Comparison of ENCODE assay signal across 17 cellular contexts in genomic region chr10:11446895-11447294, GRCh38.
DNase-seq lines count a peak whose midpoint lies in the region; ATAC-seq, FAIRE-seq and TF ChIP-seq lines count a peak whose summit lies in the region.
"Had no signal": no experiment of that assay in that cellular context is flagged by ENCODE, and none has a peak within 500 bp of the region (broad histone marks: within the 10 kb centered on the region; RNA-seq: fewer than 3 reads in every experiment).

No MANE protein-coding gene starts in this region.

- no peaks in the 10 kb centered on the region for H3K23me2 ChIP-seq in H1 (ENCODE audit: low read depth, low read length)

- DNase-seq in cardiac septum (ENCODE audit: low spot score) (peak; percentile 58), heart left ventricle (no peak), OCI-LY7 (ENCODE audit: low spot score) (no peak), H1 (ENCODE audit: low read depth in 1 of 2, low spot score in 2 of 2) (no peak), NCI-H128 (lab: John Stamatoyannopoulos, UW; ENCODE audit: unreplicated experiment) (no peak)
- no peak for DNase-seq in stimulated activated naive CD8-positive, alpha-beta T cell treated with anti-CD3 and anti-CD28 coated beads, Interleukin-15, Interleukin-2, amounts not matched to agents 100 U/mL and 50 U/mL, for 24 hours
- DNase-seq: 8988T; AML-193; Caco-2; CD8-positive, alpha-beta memory T cell; DMS53 had no signal

- no peak overlapping the region for H3K56ac ChIP-seq in H1 (replicated peaks; ENCODE audit: insufficient read length, low read depth, low read length)

- no peaks in the 10 kb centered on the region for H4K20me1 ChIP-seq in OCI-LY7 (ENCODE audit: insufficient read depth, low read length)
- H4K20me1 ChIP-seq in H1 (replicated peaks in 1 of 2; ENCODE audit: control insufficient read depth in 1 of 2, insufficient read depth in 2 of 2, low read length in 2 of 2) = no peaks in the 10 kb centered on the region
- H4K20me1 ChIP-seq: BLaER1 had no signal

- H3K18ac ChIP-seq in H1 (ENCODE audit: extremely low read depth, low read length) = no peak overlapping the region; the same call in 1 of the 2 replicates

- peaks cover 0 to 25% (median 0%) of the 10 kb centered on the region in 9 donors for H3K27me3 ChIP-seq in heart left ventricle
- H3K27me3 ChIP-seq in H1 (replicated peaks in 1 of 4; ENCODE audit: control insufficient read depth in 3 of 4, extremely low read depth in 1 of 4, insufficient read depth in 3 of 4, low read length in 3 of 4) = 0 out of 7 replicates have a peak, but pooled peaks cover 0 to 2% (median 0%) of the 10 kb centered on the region in 4 experiments
- H3K27me3 ChIP-seq: BLaER1 had no signal

- 85 to 95% (median 93%) methylated on average over 5 of the region's 5 CpGs for WGBS in heart left ventricle, 4 donors
- WGBS in H1 (ENCODE audit: extremely low coverage in 1 of 2, insufficient coverage in 1 of 2, insufficient read length in 1 of 2, insufficient replicate concordance in 2 of 2, low coverage in 1 of 2, low lambda C conversion rate in 2 of 2, missing lambda C conversion rate in 1 of 2), 2 experiments = 88% methylated on average over 5 of the region's 5 CpGs; no CpG with 5 or more reads in 1 of the 2 experiments

- TF ChIP-seq CTCF in heart left ventricle (IDR thresholded peaks at IDR 0.05) (no peak), OCI-LY7 (conservative IDR thresholded peaks at IDR 0.05; ENCODE audit: low read length) (no peak), H1 (IDR thresholded peaks at IDR 0.05; ENCODE audit: control extremely low read depth in 1 of 3, insufficient read depth in 1 of 3, low read depth in 1 of 3, low read length in 3 of 3) (no peak)

- H3K27ac ChIP-seq in heart left ventricle (no peak overlapping the region), OCI-LY7 (ENCODE audit: low read depth, low read length, poor library complexity, severe bottlenecking) (no peak overlapping the region), H1 (ENCODE audit: low read depth, low read length) (no peak overlapping the region)
- H3K27ac ChIP-seq: BLaER1, HL-60 had no signal

- no peaks in the 10 kb centered on the region for H3K79me1 ChIP-seq in H1 (ENCODE audit: low read depth, low read length)

- POLR2A ChIA-PET in OCI-LY7 (lab: Charles Lee) (interaction anchor here (0.8 to 2.2 kb wide), 4 partner anchors 10 to 50 kb away, joined by 3 to 9 read pairs (median 6); no protein-coding TSS in a partner anchor), H1 (lab: Charles Lee; ENCODE audit: partially characterized antibody) (no interaction called here)

- TF ChIP-seq RAD21 in H1 (IDR thresholded peaks at IDR 0.05 in 1 of 2, conservative IDR thresholded peaks at IDR 0.05 in 1 of 2; ENCODE audit: low read depth in 2 of 2, low read length in 2 of 2) = no peak

- H2BK12ac ChIP-seq in H1 (ENCODE audit: low read depth, low read length) = peak overlapping the region; percentile 43; the same call in 1 of the 2 replicates

- no peaks in the 10 kb centered on the region for H3K9me3 ChIP-seq in heart left ventricle
- H3K9me3 ChIP-seq in OCI-LY7 (ENCODE audit: low read length) = no peaks in the 10 kb centered on the region
- H3K9me3 ChIP-seq in H1 (ENCODE audit: insufficient read depth in 2 of 2, low read depth in 1 of 2, low read length in 1 of 2) = no peaks in the 10 kb centered on the region
- H3K9me3 ChIP-seq: BLaER1, Caco-2, HAP-1 had no signal

- no peak overlapping the region for H2BK5ac ChIP-seq in H1 (ENCODE audit: low read depth, low read length)

- FAIRE-seq in H1 (lab: Jason Lieb, UNC) = no peak
- FAIRE-seq: GM18507 had no signal

- no peak overlapping the region for H2AK5ac ChIP-seq in H1 (ENCODE audit: low read depth, low read length)

- ATAC-seq in heart left ventricle = no peak
- ATAC-seq in stimulated activated naive CD8-positive, alpha-beta T cell treated with anti-CD3 and anti-CD28 coated beads, Interleukin-15, Interleukin-2, amounts not matched to agents 100 U/mL and 50 U/mL, for 24 hours = no peak
- ATAC-seq in GM19324 (IDR thresholded peaks at IDR 0.05; ENCODE audit: low FRiP score, unreplicated experiment) = no peak
- ATAC-seq: GM23338 had no signal

- no peak overlapping the region for H2BK20ac ChIP-seq in H1 (ENCODE audit: low read length)

- H3K79me2 ChIP-seq in OCI-LY7 (ENCODE audit: insufficient read depth, low read depth, low read length) (no peaks in the 10 kb centered on the region), H1 (ENCODE audit: control insufficient read depth in 1 of 2, insufficient read depth in 2 of 2, low read length in 2 of 2) (no peaks in the 10 kb centered on the region)

- H3K36me3 ChIP-seq in heart left ventricle (no peaks in the 10 kb centered on the region), OCI-LY7 (ENCODE audit: insufficient read depth, low read length) (no peaks in the 10 kb centered on the region), H1 (ENCODE audit: control insufficient read depth in 2 of 4, insufficient read depth in 4 of 4, low read length in 3 of 4) (no peaks in the 10 kb centered on the region)
- H3K36me3 ChIP-seq: BLaER1, HAP-1 had no signal

- H3K4me2 ChIP-seq in OCI-LY7 (ENCODE audit: low read length) (peak overlapping the region; percentile 83), H1 (ENCODE audit: insufficient read depth in 1 of 2, low read depth in 2 of 2, low read length in 2 of 2) (no peak overlapping the region)
- H3K4me2 ChIP-seq: BLaER1, GM23338 had no signal

- H2BK15ac ChIP-seq in H1 (ENCODE audit: low read length) = peak overlapping the region; percentile 61; the same call in 1 of the 2 replicates

- BruUV-seq in OCI-LY7 (replicated peaks; lab: Mats Ljungman, UMichigan) = no TSS peak

- intact Hi-C loops in cardiac septum (cut with DNase I) (no loop called here), heart left ventricle (cut with DNase I) (no loop called here), OCI-LY7 (cut with micrococcal nuclease; ENCODE audit: unreplicated experiment) (loop anchor here (5.0 kb wide), 1 partner anchor 230 kb away; no protein-coding TSS in a partner anchor)

- TF ChIP-seq EP300 in H1 (IDR thresholded peaks at IDR 0.05; ENCODE audit: borderline replicate concordance in 1 of 2, low read depth in 2 of 2, low read length in 2 of 2) = no peak

- H4K5ac ChIP-seq in H1 (ENCODE audit: insufficient read length, low read depth, low read length) = no peak overlapping the region

- no peak overlapping the region for H3K14ac ChIP-seq in H1 (ENCODE audit: insufficient read length)

- H3K9me2 ChIP-seq in OCI-LY7 (ENCODE audit: insufficient read depth, low read length) = no peaks in the 10 kb centered on the region

- CTCF ChIA-PET in OCI-LY7 (lab: Charles Lee; ENCODE audit: unreplicated experiment) = no interaction called here
- CTCF ChIA-PET in H1 (lab: Charles Lee; ENCODE audit: partially characterized antibody) = interaction anchor here (1.1 to 2.2 kb wide), 11 partner anchors 10 to 337 kb away, joined by 3 to 9 read pairs (median 4); no protein-coding TSS in a partner anchor

- no peak overlapping the region for H3K4ac ChIP-seq in H1 (replicated peaks; ENCODE audit: insufficient read length, low read depth, low read length)

- no peak overlapping the region for H3K9ac ChIP-seq in H1 (replicated peaks in 1 of 4; ENCODE audit: extremely low read depth in 1 of 4, low read depth in 3 of 4, low read length in 3 of 4)
- H3K9ac ChIP-seq: BLaER1 had no signal

- TF ChIP-seq POLR2A in heart left ventricle (IDR thresholded peaks at IDR 0.05) (no peak), H1 (IDR thresholded peaks at IDR 0.05; ENCODE audit: control extremely low read depth in 1 of 2, low read depth in 2 of 2, low read length in 2 of 2) (no peak)

- H2AFZ ChIP-seq in OCI-LY7 (ENCODE audit: low read length) = no peak overlapping the region; the same call in 1 of the 2 replicates
- H2AFZ ChIP-seq in H1 (ENCODE audit: low read length) = no peak overlapping the region
- H2AFZ ChIP-seq: GM23338 had no signal

- H4K8ac ChIP-seq in H1 (ENCODE audit: extremely low read depth, insufficient read depth, low read length) = no peak overlapping the region

- H2BK120ac ChIP-seq in H1 (replicated peaks; ENCODE audit: low read depth, low read length) = no peak overlapping the region

- no peak overlapping the region for H3K4me3 ChIP-seq in heart left ventricle
- H3K4me3 ChIP-seq in OCI-LY7 (ENCODE audit: low read depth, low read length, poor library complexity, severe bottlenecking) = no peak overlapping the region
- H3K4me3 ChIP-seq in H1 (ENCODE audit: extremely low read depth in 1 of 4, insufficient read depth in 2 of 4, low read depth in 3 of 4, low read length in 4 of 4) = no peak overlapping the region
- H3K4me3 ChIP-seq: BLaER1, GM23338, HAP-1 had no signal

- H4K91ac ChIP-seq in H1 (replicated peaks; ENCODE audit: insufficient read length, low read length) = no peak overlapping the region

- no peak overlapping the region for H3K23ac ChIP-seq in H1 (ENCODE audit: insufficient read length)

- H3K4me1 ChIP-seq in heart left ventricle (no peaks in the 10 kb centered on the region), OCI-LY7 (ENCODE audit: insufficient read depth, low read length, poor library complexity, severe bottlenecking) (peaks cover 50% of the 10 kb centered on the region), H1 (replicated peaks in 1 of 4; ENCODE audit: control insufficient read depth in 3 of 4, insufficient read depth in 4 of 4, low read length in 3 of 4) (peaks cover 0 to 15% (median 1%) of the 10 kb centered on the region in 4 experiments; a peak in 3 of 7 replicates)
- H3K4me1 ChIP-seq: Caco-2, HAP-1 had no signal

TF ChIP-seq in H1, 55 proteins besides CTCF, POLR2A, EP300 and RAD21 (continues in another document):
- TF ChIP-seq GTF2F1 (IDR thresholded peaks at IDR 0.05; ENCODE audit: borderline replicate concordance, low read depth, low read length) (no peak), GABPA (IDR thresholded peaks at IDR 0.05; ENCODE audit: borderline replicate concordance, insufficient read depth, low read length) (no peak), HDAC2 (IDR thresholded peaks at IDR 0.05; ENCODE audit: borderline replicate concordance in 1 of 2, low read depth in 2 of 2, low read length in 2 of 2) (no peak), SP2 (IDR thresholded peaks at IDR 0.05; ENCODE audit: low read length) (no peak), TAF1 (IDR thresholded peaks at IDR 0.05; ENCODE audit: low read depth, low read length) (no peak), CTBP2 (IDR thresholded peaks at IDR 0.05; ENCODE audit: borderline replicate concordance, insufficient read depth, insufficient read length, low read length) (no peak), TCF12 (IDR thresholded peaks at IDR 0.05; ENCODE audit: low read depth, low read length) (no peak), ATF3 (IDR thresholded peaks at IDR 0.05; ENCODE audit: insufficient read depth, low read depth, low read length) (no peak), TEAD4 (IDR thresholded peaks at IDR 0.05; ENCODE audit: low read depth, low read length) (no peak), TBP (IDR thresholded peaks at IDR 0.05; ENCODE audit: low read depth, low read length) (no peak), SUZ12 (IDR thresholded peaks at IDR 0.05; ENCODE audit: low read length) (no peak), EGR1 (IDR thresholded peaks at IDR 0.05; ENCODE audit: borderline replicate concordance, low read depth, low read length) (no peak)
